In genomic region chr20:45362804-45363610, GRCh38 we compare ENCODE assay signal across 2 cellular contexts.
TF ChIP-seq lines count a peak whose summit lies in the region.

Gene SYS1 (plus strand): TSS chr20:45363156. CDS start chr20:45363532, 376 bp downstream.

TF ChIP-seq in IMR-90, 13 proteins besides CTCF, POLR2A, EP300 and RAD21:
- TF ChIP-seq RFX5 (IDR thresholded peaks at IDR 0.05; ENCODE audit: low read depth, low read length) (no peak; the same call in 1 of the 2 replicates), FOS (IDR thresholded peaks at IDR 0.05; ENCODE audit: low read depth, low read length) (no peak), MXI1 (IDR thresholded peaks at IDR 0.05; ENCODE audit: borderline replicate concordance, low read depth, low read length) (peak; percentile 98), NFE2L2 (IDR thresholded peaks at IDR 0.05; ENCODE audit: low read depth, low read length) (no peak), CEBPB (IDR thresholded peaks at IDR 0.05; ENCODE audit: low read depth, low read length) (0 out of 2 replicates have a peak, but pooled peaks have one; percentile 3), ELK1 (IDR thresholded peaks at IDR 0.05; ENCODE audit: borderline replicate concordance, low read depth, low read length) (no peak), SMC3 (IDR thresholded peaks at IDR 0.05; ENCODE audit: low read depth, low read length) (peak; percentile 70), CHD1 (IDR thresholded peaks at IDR 0.05; ENCODE audit: low read depth, low read length) (no peak), BHLHE40 (IDR thresholded peaks at IDR 0.05; ENCODE audit: low read depth, low read length) (peak; percentile 79), RCOR1 (IDR thresholded peaks at IDR 0.05; ENCODE audit: insufficient replicate concordance, low read length) (no peak), MAZ (IDR thresholded peaks at IDR 0.05; ENCODE audit: borderline replicate concordance, low read depth, low read length) (peak; percentile 95), USF2 (IDR thresholded peaks at IDR 0.05; ENCODE audit: low read depth, low read length) (peak; percentile 40; the same call in 1 of the 2 replicates), MAFK (IDR thresholded peaks at IDR 0.05; ENCODE audit: low read depth, low read length) (no peak)

TF ChIP-seq in endothelial cell of umbilical vein, 7 proteins besides CTCF, POLR2A, EP300 and RAD21:
- TF ChIP-seq POLR2AphosphoS5 (IDR thresholded peaks at IDR 0.05; ENCODE audit: insufficient read depth, low read depth, low read length) (peak; percentile 89), JUN (IDR thresholded peaks at IDR 0.05; ENCODE audit: borderline replicate concordance, insufficient read depth, insufficient read length, low read depth) (no peak), MAX (IDR thresholded peaks at IDR 0.05; ENCODE audit: insufficient read depth, insufficient read length) (peak; percentile 56)
TF ChIP-seq in endothelial cell of umbilical vein: peak in this region for 2.
